In genomic region chr7:45881759-45882464, GRCh38 we compare ENCODE assay signal across 1 cellular context.
TF ChIP-seq lines count a peak whose summit lies in the region.

No MANE protein-coding gene starts in this region.

TF ChIP-seq in HepG2, 621 proteins besides CTCF, POLR2A, EP300 and RAD21 (continued from another document and continues in another):
- TF ChIP-seq BRD4 (CRISPR knock-in tag; IDR thresholded peaks at IDR 0.05) (peak; percentile 64; the same call in 1 of the 2 replicates), ZNF17 (CRISPR knock-in tag; IDR thresholded peaks at IDR 0.05) (no peak), ZNF75D (CRISPR knock-in tag; IDR thresholded peaks at IDR 0.05; ENCODE audit: borderline replicate concordance) (no peak), SNAPC2 (CRISPR knock-in tag; IDR thresholded peaks at IDR 0.05) (no peak; the same call in none of the 2 replicates), HIC2 (CRISPR knock-in tag; IDR thresholded peaks at IDR 0.05; ENCODE audit: low read depth) (peak; percentile 92; the same call in 1 of the 2 replicates), ISL2 (CRISPR knock-in tag; IDR thresholded peaks at IDR 0.05) (peak; percentile 96), HOXA5 (CRISPR knock-in tag; IDR thresholded peaks at IDR 0.05) (peak; percentile 98), SUZ12 (IDR thresholded peaks at IDR 0.05; ENCODE audit: low read depth, low read length) (no peak), ZNF18 (CRISPR knock-in tag; IDR thresholded peaks at IDR 0.05; ENCODE audit: insufficient replicate concordance) (peak; percentile 86), HIVEP1 (CRISPR knock-in tag; IDR thresholded peaks at IDR 0.05) (peak; percentile 73; the same call in 1 of the 2 replicates), DMAP1 (CRISPR knock-in tag; IDR thresholded peaks at IDR 0.05) (peak; percentile 71; the same call in 1 of the 2 replicates), ZNF782 (CRISPR knock-in tag; IDR thresholded peaks at IDR 0.05; ENCODE audit: borderline replicate concordance) (peak; percentile 42; the same call in 1 of the 2 replicates), ZNF577 (CRISPR knock-in tag; IDR thresholded peaks at IDR 0.05; ENCODE audit: borderline replicate concordance, low read depth) (no peak), FOXM1 (CRISPR knock-in tag; IDR thresholded peaks at IDR 0.05) (no peak), ZNF503 (CRISPR knock-in tag; IDR thresholded peaks at IDR 0.05) (peak; percentile 98), ZNF264 (CRISPR knock-in tag; IDR thresholded peaks at IDR 0.05) (peak; percentile 59; the same call in 1 of the 2 replicates), ZNF879 (CRISPR knock-in tag; IDR thresholded peaks at IDR 0.05) (peak; percentile 52; the same call in 1 of the 2 replicates), ZNF335 (CRISPR knock-in tag; IDR thresholded peaks at IDR 0.05) (peak; percentile 93), KDM2A (CRISPR knock-in tag; IDR thresholded peaks at IDR 0.05; ENCODE audit: borderline replicate concordance, low read depth) (peak; percentile 70), ZNF256 (CRISPR knock-in tag; conservative IDR thresholded peaks at IDR 0.05) (no peak; the same call in 1 of the 2 replicates), PLRG1 (conservative IDR thresholded peaks at IDR 0.05) (no peak), SRF (IDR thresholded peaks at IDR 0.05; ENCODE audit: low read depth, low read length) (no peak), POLR2AphosphoS5 (IDR thresholded peaks at IDR 0.05; ENCODE audit: low read depth, low read length) (peak; percentile 38; the same call in 1 of the 2 replicates), TBX2 (CRISPR knock-in tag; IDR thresholded peaks at IDR 0.05; ENCODE audit: borderline replicate concordance) (peak; percentile 100), RARG (CRISPR knock-in tag; IDR thresholded peaks at IDR 0.05; ENCODE audit: low read depth) (peak; percentile 70; the same call in 1 of the 2 replicates), RNF2 (conservative IDR thresholded peaks at IDR 0.05; ENCODE audit: low read depth) (no peak), CEBPG (CRISPR knock-in tag; IDR thresholded peaks at IDR 0.05) (peak; percentile 99), ZNF644 (CRISPR knock-in tag; IDR thresholded peaks at IDR 0.05; ENCODE audit: low read depth) (0 out of 2 replicates have a peak, but pooled peaks have one; percentile 6), TCF7 (IDR thresholded peaks at IDR 0.05; ENCODE audit: low read depth) (peak; percentile 98), CHCHD3 (CRISPR knock-in tag; IDR thresholded peaks at IDR 0.05) (no peak), FOXP1 (IDR thresholded peaks at IDR 0.05) (peak; percentile 100), FOXP1 (CRISPR knock-in tag; IDR thresholded peaks at IDR 0.05) (peak; percentile 100), ZNF670 (CRISPR knock-in tag; IDR thresholded peaks at IDR 0.05; ENCODE audit: borderline replicate concordance) (peak; percentile 78; the same call in 1 of the 2 replicates), MED1 (CRISPR knock-in tag; IDR thresholded peaks at IDR 0.05) (peak; percentile 100), TAF15 (IDR thresholded peaks at IDR 0.05; ENCODE audit: low read depth, low read length, poor library complexity, severe bottlenecking) (no peak), ZC3H13 (CRISPR knock-in tag; IDR thresholded peaks at IDR 0.05) (peak; percentile 93), POLR2AphosphoS2 (IDR thresholded peaks at IDR 0.05; ENCODE audit: low read depth, low read length) (no peak), SIN3B (IDR thresholded peaks at IDR 0.05; ENCODE audit: low read length) (no peak), MBNL3 (CRISPR knock-in tag; conservative IDR thresholded peaks at IDR 0.05) (no peak; the same call in 1 of the 2 replicates), MBD4 (IDR thresholded peaks at IDR 0.05; ENCODE audit: borderline replicate concordance, low read length) (no peak), SAP130 (CRISPR knock-in tag; IDR thresholded peaks at IDR 0.05; ENCODE audit: low read depth) (peak; percentile 77), ZMAT5 (CRISPR knock-in tag; IDR thresholded peaks at IDR 0.05; ENCODE audit: borderline replicate concordance, low read depth) (no peak), U2AF1 (optimal IDR thresholded peaks at IDR 0.05; ENCODE audit: low read depth, low read length) (no peak), ARID5B (CRISPR knock-in tag; IDR thresholded peaks at IDR 0.05) (peak; percentile 97), ZNF788 (CRISPR knock-in tag; IDR thresholded peaks at IDR 0.05; ENCODE audit: borderline replicate concordance) (peak; percentile 84; the same call in 1 of the 2 replicates), MEF2D (CRISPR knock-in tag; IDR thresholded peaks at IDR 0.05) (peak; percentile 98), IKZF5 (CRISPR knock-in tag; IDR thresholded peaks at IDR 0.05) (peak; percentile 94), ONECUT2 (CRISPR knock-in tag; IDR thresholded peaks at IDR 0.05) (peak; percentile 64), CENPT (CRISPR knock-in tag; IDR thresholded peaks at IDR 0.05; ENCODE audit: low read depth) (no peak), ZNF720 (CRISPR knock-in tag; IDR thresholded peaks at IDR 0.05) (no peak)
- TF ChIP-seq, protein P1, sequence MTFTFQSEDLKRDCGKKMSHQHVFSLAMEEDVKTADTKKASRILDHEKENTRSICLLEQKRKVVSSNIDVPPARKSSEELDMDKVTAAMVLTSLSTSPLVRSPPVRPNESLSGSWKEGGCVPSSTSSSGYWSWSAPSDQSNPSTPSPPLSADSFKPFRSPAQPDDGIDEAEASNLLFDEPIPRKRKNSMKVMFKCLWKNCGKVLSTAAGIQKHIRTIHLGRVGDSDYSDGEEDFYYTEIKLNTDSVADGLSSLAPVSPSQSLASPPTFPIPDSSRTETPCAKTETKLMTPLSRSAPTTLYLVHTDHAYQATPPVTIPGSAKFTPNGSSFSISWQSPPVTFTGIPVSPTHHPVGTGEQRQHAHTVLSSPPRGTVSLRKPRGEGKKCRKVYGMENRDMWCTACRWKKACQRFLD (CRISPR knock-in tag; IDR thresholded peaks at IDR 0.05; ENCODE audit: borderline replicate concordance), result no peak; the same call in 1 of the 2 replicates
- TF ChIP-seq, protein P2, sequence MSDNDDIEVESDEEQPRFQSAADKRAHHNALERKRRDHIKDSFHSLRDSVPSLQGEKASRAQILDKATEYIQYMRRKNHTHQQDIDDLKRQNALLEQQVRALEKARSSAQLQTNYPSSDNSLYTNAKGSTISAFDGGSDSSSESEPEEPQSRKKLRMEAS (IDR thresholded peaks at IDR 0.05), result no peak
- TF ChIP-seq, protein P3, sequence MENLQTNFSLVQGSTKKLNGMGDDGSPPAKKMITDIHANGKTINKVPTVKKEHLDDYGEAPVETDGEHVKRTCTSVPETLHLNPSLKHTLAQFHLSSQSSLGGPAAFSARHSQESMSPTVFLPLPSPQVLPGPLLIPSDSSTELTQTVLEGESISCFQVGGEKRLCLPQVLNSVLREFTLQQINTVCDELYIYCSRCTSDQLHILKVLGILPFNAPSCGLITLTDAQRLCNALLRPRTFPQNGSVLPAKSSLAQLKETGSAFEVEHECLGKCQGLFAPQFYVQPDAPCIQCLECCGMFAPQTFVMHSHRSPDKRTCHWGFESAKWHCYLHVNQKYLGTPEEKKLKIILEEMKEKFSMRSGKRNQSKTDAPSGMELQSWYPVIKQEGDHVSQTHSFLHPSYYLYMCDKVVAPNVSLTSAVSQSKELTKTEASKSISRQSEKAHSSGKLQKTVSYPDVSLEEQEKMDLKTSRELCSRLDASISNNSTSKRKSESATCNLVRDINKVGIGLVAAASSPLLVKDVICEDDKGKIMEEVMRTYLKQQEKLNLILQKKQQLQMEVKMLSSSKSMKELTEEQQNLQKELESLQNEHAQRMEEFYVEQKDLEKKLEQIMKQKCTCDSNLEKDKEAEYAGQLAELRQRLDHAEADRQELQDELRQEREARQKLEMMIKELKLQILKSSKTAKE (CRISPR knock-in tag; IDR thresholded peaks at IDR 0.05; ENCODE audit: borderline replicate concordance), result peak; percentile 85; the same call in 1 of the 2 replicates
- TF ChIP-seq, protein P4, sequence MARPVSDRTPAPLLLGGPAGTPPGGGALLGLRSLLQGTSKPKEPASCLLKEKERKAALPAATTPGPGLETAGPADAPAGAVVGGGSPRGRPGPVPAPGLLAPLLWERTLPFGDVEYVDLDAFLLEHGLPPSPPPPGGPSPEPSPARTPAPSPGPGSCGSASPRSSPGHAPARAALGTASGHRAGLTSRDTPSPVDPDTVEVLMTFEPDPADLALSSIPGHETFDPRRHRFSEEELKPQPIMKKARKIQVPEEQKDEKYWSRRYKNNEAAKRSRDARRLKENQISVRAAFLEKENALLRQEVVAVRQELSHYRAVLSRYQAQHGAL (CRISPR knock-in tag; IDR thresholded peaks at IDR 0.05; ENCODE audit: not compliant biosample characterization), result no peak
- TF ChIP-seq, protein P5, sequence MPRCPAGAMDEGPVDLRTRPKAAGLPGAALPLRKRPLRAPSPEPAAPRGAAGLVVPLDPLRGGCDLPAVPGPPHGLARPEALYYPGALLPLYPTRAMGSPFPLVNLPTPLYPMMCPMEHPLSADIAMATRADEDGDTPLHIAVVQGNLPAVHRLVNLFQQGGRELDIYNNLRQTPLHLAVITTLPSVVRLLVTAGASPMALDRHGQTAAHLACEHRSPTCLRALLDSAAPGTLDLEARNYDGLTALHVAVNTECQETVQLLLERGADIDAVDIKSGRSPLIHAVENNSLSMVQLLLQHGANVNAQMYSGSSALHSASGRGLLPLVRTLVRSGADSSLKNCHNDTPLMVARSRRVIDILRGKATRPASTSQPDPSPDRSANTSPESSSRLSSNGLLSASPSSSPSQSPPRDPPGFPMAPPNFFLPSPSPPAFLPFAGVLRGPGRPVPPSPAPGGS (CRISPR knock-in tag; IDR thresholded peaks at IDR 0.05), result peak; percentile 79
